8 cellular contexts compared by ENCODE assay signal in the genomic region with DNA sequence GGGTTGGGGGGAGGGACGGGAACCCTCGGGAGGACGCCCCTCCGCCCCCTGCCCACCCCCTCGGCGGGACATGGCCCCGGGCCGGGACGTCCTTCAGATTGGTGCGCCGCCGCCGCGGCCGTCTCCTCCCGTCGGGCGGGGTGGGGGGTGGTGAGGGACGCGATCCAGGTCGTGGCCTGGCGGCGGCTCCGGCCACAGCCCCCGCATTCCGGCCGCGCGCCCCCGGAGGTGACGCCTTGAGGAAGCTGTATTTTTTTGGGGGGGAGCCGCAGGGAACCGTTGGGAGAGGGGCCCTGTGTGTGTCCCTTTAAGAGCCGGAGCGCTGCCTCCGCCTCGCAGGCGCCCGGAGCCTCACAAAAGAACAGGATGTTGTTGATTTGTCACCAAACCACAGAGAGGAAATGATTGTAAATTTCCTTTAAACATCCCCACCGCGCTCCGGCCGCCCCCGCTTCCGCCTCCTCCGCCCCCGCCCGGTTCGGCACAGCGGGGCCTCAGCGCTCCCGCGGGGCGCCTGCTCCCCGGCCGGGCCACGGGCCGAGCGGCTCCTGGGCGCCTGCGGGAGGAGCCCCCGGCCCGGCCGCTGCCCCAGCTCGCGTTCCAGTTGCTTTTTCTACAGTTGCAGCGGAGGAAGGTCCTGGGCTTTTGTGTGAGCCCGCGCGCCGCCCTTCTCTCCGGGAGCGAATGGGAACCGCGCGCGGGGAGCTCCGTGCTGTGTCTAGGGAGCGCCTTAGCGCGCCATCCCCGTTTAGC. TPM values are rescaled to one million over a fixed set of nuclear protein-coding genes. Genes with fewer than 3 reads are reported as not detected.
DNase-seq lines count a peak whose midpoint lies in the region; ATAC-seq and TF ChIP-seq lines count a peak whose summit lies in the region.

No MANE protein-coding gene starts in this region.

- H3K9me3 Mint-ChIP-seq in activated T-cell treated with anti-CD3 and anti-CD28 coated beads, Interleukin-2, amount 50 U/mL, for 24 hours = no peaks in the 10 kb centered on the region

- H3K36me3 Mint-ChIP-seq in activated T-cell treated with anti-CD3 and anti-CD28 coated beads, Interleukin-2, amount 50 U/mL, for 24 hours (ENCODE audit: low read depth) = no peaks in the 10 kb centered on the region

- H3K4me1 Mint-ChIP-seq in activated T-cell treated with anti-CD3 and anti-CD28 coated beads, Interleukin-2, amount 50 U/mL, for 24 hours (ENCODE audit: low read depth) = peaks cover 58% of the 10 kb centered on the region

- peak overlapping the region; percentile 42 for H3K9ac ChIP-seq in muscle layer of colon (ENCODE audit: low read length)

- 0% methylated on average over 11 of the region's 82 CpGs for WGBS in esophagus muscularis mucosa

- TF ChIP-seq CTCF in esophagus muscularis mucosa (IDR thresholded peaks at IDR 0.05) = no peak

- H3K36me3 ChIP-seq in esophagus muscularis mucosa (no peaks in the 10 kb centered on the region), muscle layer of colon (ENCODE audit: insufficient read depth, low read length) (no peaks in the 10 kb centered on the region)

- peak; percentile 90 for ATAC-seq in GM19463 (IDR thresholded peaks at IDR 0.05; ENCODE audit: unreplicated experiment)

- H3K27me3 Mint-ChIP-seq in activated T-cell treated with anti-CD3 and anti-CD28 coated beads, Interleukin-2, amount 50 U/mL, for 24 hours = no peaks in the 10 kb centered on the region

- H3K4me3 ChIP-seq in esophagus muscularis mucosa (peak overlapping the region; percentile 67 to 83 (median 78)), muscle layer of colon (ENCODE audit: low read depth in 1 of 2, low read length in 2 of 2) (peak overlapping the region; percentile 45 to 70)

- H3K27me3 ChIP-seq in esophagus muscularis mucosa (no peaks in the 10 kb centered on the region), muscle layer of colon (ENCODE audit: control insufficient read depth in 1 of 2, insufficient read depth in 2 of 2, low read length in 2 of 2) (no peaks in the 10 kb centered on the region)

- H3K27ac Mint-ChIP-seq in activated T-cell treated with anti-CD3 and anti-CD28 coated beads, Interleukin-2, amount 50 U/mL, for 24 hours = peak overlapping the region; percentile 93

- H3K4me1 ChIP-seq in esophagus muscularis mucosa (peaks cover 15 to 24% (median 19%) of the 10 kb centered on the region in 4 donors), muscle layer of colon (ENCODE audit: insufficient read depth, low read length) (peaks cover 9% of the 10 kb centered on the region)

- intact Hi-C loops in esophagus muscularis mucosa (cut with DNase I) = loop anchor here (2.0 to 10.0 kb wide), 2 partner anchors 32 to 188 kb away; a partner anchor contains a TSS

- peak overlapping the region; percentile 72 for H3K4me3 Mint-ChIP-seq in activated T-cell treated with anti-CD3 and anti-CD28 coated beads, Interleukin-2, amount 50 U/mL, for 24 hours

- no peak for TF ChIP-seq POLR2A in esophagus muscularis mucosa (IDR thresholded peaks at IDR 0.05; ENCODE audit: low read depth)

- no peaks in the 10 kb centered on the region for H3K9me3 ChIP-seq in esophagus muscularis mucosa
- H3K9me3 ChIP-seq in muscle layer of colon (ENCODE audit: low read length) = no peaks in the 10 kb centered on the region

- no peak for TF ChIP-seq EP300 in esophagus muscularis mucosa (IDR thresholded peaks at IDR 0.05)

- DNase-seq in COR-L47 (lab: John Stamatoyannopoulos, UW) = peak; percentile 46
- DNase-seq in HK-2 (ENCODE audit: unreplicated experiment) = peak; percentile 72
- peak; percentile 57 for DNase-seq in OCI-M2 (lab: John Stamatoyannopoulos, UW; ENCODE audit: unreplicated experiment)
- peak; percentile 95 for DNase-seq in activated T-cell treated with anti-CD3 and anti-CD28 coated beads, Interleukin-2, amount 50 U/mL, for 24 hours
- peak; percentile 98 for DNase-seq in esophagus muscularis mucosa (ENCODE audit: extremely low spot score)
- DNase-seq in stimulated activated CD8-positive, alpha-beta memory T cell treated with anti-CD3 and anti-CD28 coated beads, Interleukin-4, amount 100 ng/mL, for 48 hours = peak; percentile 93

- peak overlapping the region; percentile 88 to 99 (median 96) for H3K27ac ChIP-seq in esophagus muscularis mucosa (replicated peaks in 1 of 4)
- peak overlapping the region; percentile 78 for H3K27ac ChIP-seq in muscle layer of colon (ENCODE audit: low read depth, low read length)

RNA-seq across cellular contexts. Expression of a gene that starts 32.1 kb away (rescaled TPM):
- total RNA-seq in esophagus muscularis mucosa = 10 to 100 TPM; 15.4 to 29.0 (median 24.5) TPM

Comparison
In these comparisons a context has a peak if more than half of its experiments do, and no peak if none do; other contexts are left out.
1. Peak in every context shown above with its lines: DNase-seq, ATAC-seq, H3K4me3 ChIP-seq and H3K27ac ChIP-seq.
2. DNase-seq: peak in every context shown above with its lines; median percentile 98 in esophagus muscularis mucosa; 95 in activated T-cell treated with anti-CD3 and anti-CD28 coated beads, Interleukin-2, amount 50 U/mL, for 24 hours; 93 in stimulated activated CD8-positive, alpha-beta memory T cell treated with anti-CD3 and anti-CD28 coated beads, Interleukin-4, amount 100 ng/mL, for 48 hours; 72 in HK-2; 57 in OCI-M2; 46 in COR-L47.